Comparison of ENCODE assay signal across 16 cellular contexts in genomic region chr11:70616317-70616716, GRCh38.
DNase-seq lines count a peak whose midpoint lies in the region; ATAC-seq and TF ChIP-seq lines count a peak whose summit lies in the region.
"Had no signal": no experiment of that assay in that cellular context is flagged by ENCODE, and none has a peak within 500 bp of the region (broad histone marks: within the 10 kb centered on the region; RNA-seq: fewer than 3 reads in every experiment).

No MANE protein-coding gene starts in this region.

- peak overlapping the region; percentile 33 for H3K4me3 Mint-ChIP-seq in nephron progenitor cell
- H3K4me3 Mint-ChIP-seq: CD8-positive, alpha-beta T cell had no signal

- H3K36me3 Mint-ChIP-seq in nephron progenitor cell (ENCODE audit: low read depth) = no peaks in the 10 kb centered on the region
- H3K36me3 Mint-ChIP-seq: CD8-positive, alpha-beta T cell had no signal

- intact Hi-C loops in lower lobe of right lung (cut with DNase I) = no loop called here

- H3K9me3 ChIP-seq in BLaER1 (peaks cover 20% of the 10 kb centered on the region), osteoblast (ENCODE audit: low read depth, low read length) (no peaks in the 10 kb centered on the region), lower lobe of right lung (peaks cover 4% of the 10 kb centered on the region)
- H3K9me3 ChIP-seq in BLaER1 treated with 17β-estradiol and CSF1 and Interleukin-3, amounts not matched to agents 10 nM and 100 nM (replicated peaks in 1 of 11) = peaks cover 14 to 21% (median 17%) of the 10 kb centered on the region in 11 experiments

- no peaks in the 10 kb centered on the region for H3K79me2 ChIP-seq in osteoblast (ENCODE audit: insufficient read depth, low read length)

- TF ChIP-seq CTCF in nephron progenitor cell (IDR thresholded peaks at IDR 0.05) (no peak), osteoblast (IDR thresholded peaks at IDR 0.05; ENCODE audit: extremely low read depth, low read depth, low read length) (no peak), lower lobe of right lung (IDR thresholded peaks at IDR 0.05) (no peak)

- H3K36me3 ChIP-seq in BLaER1 (no peaks in the 10 kb centered on the region), osteoblast (ENCODE audit: insufficient read depth, low read length) (no peaks in the 10 kb centered on the region), lower lobe of right lung (no peaks in the 10 kb centered on the region)
- no peaks in the 10 kb centered on the region for H3K36me3 ChIP-seq in BLaER1 treated with 17β-estradiol and CSF1 and Interleukin-3, amounts not matched to agents 10 nM and 100 nM

- peak overlapping the region; percentile 70 for H3K4me2 ChIP-seq in BLaER1
- H3K4me2 ChIP-seq in BLaER1 treated with 17β-estradiol and CSF1 and Interleukin-3, amounts not matched to agents 10 nM and 100 nM = peak overlapping the region in 8 of 11 experiments; percentile 47 to 73 (median 64); a peak in 15 of 22 replicates
- no peak overlapping the region for H3K4me2 ChIP-seq in osteoblast (ENCODE audit: insufficient read depth, low read length)
- H3K4me2 ChIP-seq: A549 had no signal

- H3K27me3 ChIP-seq in BLaER1 (peaks cover 3% of the 10 kb centered on the region; the same call in 1 of the 2 replicates), osteoblast (ENCODE audit: insufficient read depth, low read length) (peaks cover 12% of the 10 kb centered on the region), lower lobe of right lung (ENCODE audit: low read depth) (peaks cover 2% of the 10 kb centered on the region)
- H3K27me3 ChIP-seq in BLaER1 treated with 17β-estradiol and CSF1 and Interleukin-3, amounts not matched to agents 10 nM and 100 nM = peaks cover 0 to 3% (median under 1%) of the 10 kb centered on the region in 11 experiments; a peak in 5 of 22 replicates

- DNase-seq in nephron progenitor cell = no peak
- peak; percentile 34 for DNase-seq in osteoblast (ENCODE audit: insufficient read length, low spot score, missing footprints)
- DNase-seq in lower lobe of right lung = no peak
- DNase-seq: AML-193; Calu3; CD8-positive, alpha-beta T cell; DMS53; GM23248; HCEC 1CT; IMR-90 had no signal

- H3K27ac ChIP-seq in BLaER1 (no peak overlapping the region), osteoblast (ENCODE audit: low read depth, low read length) (no peak overlapping the region), lower lobe of right lung (no peak overlapping the region)
- H3K27ac ChIP-seq in BLaER1 treated with 17β-estradiol and CSF1 and Interleukin-3, amounts not matched to agents 10 nM and 100 nM = no peak overlapping the region
- H3K27ac ChIP-seq: A549, GM23248, HL-60 had no signal

- H2AFZ ChIP-seq in osteoblast (ENCODE audit: low read length) = no peak overlapping the region
- H2AFZ ChIP-seq: GM23248 had no signal

- ATAC-seq in lower lobe of right lung (no peak), HG02938 (IDR thresholded peaks at IDR 0.05; ENCODE audit: unreplicated experiment) (no peak)
- ATAC-seq: A549; CD8-positive, alpha-beta T cell; K562 had no signal

- peaks cover 6% of the 10 kb centered on the region for H3K27me3 Mint-ChIP-seq in nephron progenitor cell (ENCODE audit: low read depth, poor library complexity)

- H3K4me1 Mint-ChIP-seq in nephron progenitor cell = peaks cover 34% of the 10 kb centered on the region

- H3K27ac Mint-ChIP-seq in nephron progenitor cell = no peak overlapping the region
- H3K27ac Mint-ChIP-seq: CD8-positive, alpha-beta T cell had no signal

- peaks cover 23% of the 10 kb centered on the region for H3K4me1 ChIP-seq in BLaER1
- peaks cover 0 to 24% (median 13%) of the 10 kb centered on the region in 10 experiments; a peak in 14 of 20 replicates for H3K4me1 ChIP-seq in BLaER1 treated with 17β-estradiol and CSF1 and Interleukin-3, amounts not matched to agents 10 nM and 100 nM
- no peaks in the 10 kb centered on the region for H3K4me1 ChIP-seq in osteoblast (ENCODE audit: insufficient read depth, low read length)
- H3K4me1 ChIP-seq in lower lobe of right lung = no peaks in the 10 kb centered on the region
- H3K4me1 ChIP-seq: A549 had no signal

- H4K20me1 ChIP-seq in BLaER1 (no peaks in the 10 kb centered on the region), osteoblast (ENCODE audit: insufficient read depth, low read length) (no peaks in the 10 kb centered on the region)
- H4K20me1 ChIP-seq in BLaER1 treated with 17β-estradiol and CSF1 and Interleukin-3, amounts not matched to agents 10 nM and 100 nM = no peaks in the 10 kb centered on the region; a peak in 2 of 22 replicates

- peaks cover 8% of the 10 kb centered on the region for H3K9me3 Mint-ChIP-seq in nephron progenitor cell
- H3K9me3 Mint-ChIP-seq: CD8-positive, alpha-beta T cell had no signal

- no peak overlapping the region for H3K9ac ChIP-seq in BLaER1
- H3K9ac ChIP-seq in BLaER1 treated with 17β-estradiol and CSF1 and Interleukin-3, amounts not matched to agents 10 nM and 100 nM = no peak overlapping the region
- H3K9ac ChIP-seq: GM23248 had no signal

- H3K4me3 ChIP-seq in BLaER1 (no peak overlapping the region), osteoblast (ENCODE audit: insufficient read depth, low read length) (no peak overlapping the region), lower lobe of right lung (no peak overlapping the region)
- no peak overlapping the region for H3K4me3 ChIP-seq in BLaER1 treated with 17β-estradiol and CSF1 and Interleukin-3, amounts not matched to agents 10 nM and 100 nM
- H3K4me3 ChIP-seq: A549, GM23248, K562 had no signal
